In the genomic region with DNA sequence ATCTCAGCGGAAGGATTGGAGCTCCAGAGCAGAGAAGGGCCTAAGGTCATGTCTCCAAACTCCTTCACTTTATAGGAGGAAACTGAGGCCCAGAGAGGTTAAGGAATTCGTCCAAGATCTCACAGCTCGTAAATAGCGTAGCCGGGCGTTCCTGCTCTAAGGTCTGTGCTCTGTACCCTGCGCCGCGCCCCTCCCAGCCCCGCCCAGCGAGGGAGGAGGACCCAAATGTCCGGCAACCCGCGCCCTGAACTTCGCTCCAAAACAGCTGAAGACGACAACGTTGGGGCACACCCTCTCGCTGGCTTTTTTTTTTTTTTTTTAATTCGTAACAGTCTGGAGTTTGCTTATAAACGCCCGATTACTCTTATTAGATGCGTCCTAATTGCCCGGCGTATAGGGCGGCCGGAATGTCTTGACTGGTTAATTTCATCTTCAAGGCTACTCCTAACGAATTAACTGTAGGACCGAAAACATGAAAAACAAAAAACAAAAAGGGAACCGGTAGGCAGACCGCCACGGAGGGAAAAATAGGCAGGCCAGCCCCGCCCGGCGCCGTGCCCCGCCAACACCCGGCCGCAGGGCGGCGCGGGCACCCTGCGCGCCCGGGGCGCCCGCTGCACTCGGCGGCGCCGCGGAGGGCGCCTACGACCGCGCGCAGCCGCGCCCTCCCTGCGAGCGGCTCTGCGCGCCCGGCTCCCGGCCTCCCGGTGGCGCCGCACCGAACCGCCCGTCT, we compare ENCODE assay signal across 1 cellular context.
TF ChIP-seq lines count a peak whose summit lies in the region.

No MANE protein-coding gene starts in this region.

TF ChIP-seq in GM12878, 131 proteins besides CTCF, POLR2A, EP300 and RAD21 (continued from another document):
- TF ChIP-seq PRDM15 (CRISPR knock-in tag; IDR thresholded peaks at IDR 0.05), result no peak
- TF ChIP-seq NKRF (conservative IDR thresholded peaks at IDR 0.05), result 0 out of 2 replicates have a peak, but pooled peaks have one; percentile 63
- no peak for TF ChIP-seq ZZZ3 (IDR thresholded peaks at IDR 0.05; ENCODE audit: control insufficient read depth, insufficient read length, low read depth)
- TF ChIP-seq SMARCA5 (IDR thresholded peaks at IDR 0.05), result peak; percentile 63
- no peak for TF ChIP-seq ZBTB11 (CRISPR knock-in tag; IDR thresholded peaks at IDR 0.05)
- TF ChIP-seq NFXL1 (IDR thresholded peaks at IDR 0.05; ENCODE audit: borderline replicate concordance), result no peak
